In the genomic region with DNA sequence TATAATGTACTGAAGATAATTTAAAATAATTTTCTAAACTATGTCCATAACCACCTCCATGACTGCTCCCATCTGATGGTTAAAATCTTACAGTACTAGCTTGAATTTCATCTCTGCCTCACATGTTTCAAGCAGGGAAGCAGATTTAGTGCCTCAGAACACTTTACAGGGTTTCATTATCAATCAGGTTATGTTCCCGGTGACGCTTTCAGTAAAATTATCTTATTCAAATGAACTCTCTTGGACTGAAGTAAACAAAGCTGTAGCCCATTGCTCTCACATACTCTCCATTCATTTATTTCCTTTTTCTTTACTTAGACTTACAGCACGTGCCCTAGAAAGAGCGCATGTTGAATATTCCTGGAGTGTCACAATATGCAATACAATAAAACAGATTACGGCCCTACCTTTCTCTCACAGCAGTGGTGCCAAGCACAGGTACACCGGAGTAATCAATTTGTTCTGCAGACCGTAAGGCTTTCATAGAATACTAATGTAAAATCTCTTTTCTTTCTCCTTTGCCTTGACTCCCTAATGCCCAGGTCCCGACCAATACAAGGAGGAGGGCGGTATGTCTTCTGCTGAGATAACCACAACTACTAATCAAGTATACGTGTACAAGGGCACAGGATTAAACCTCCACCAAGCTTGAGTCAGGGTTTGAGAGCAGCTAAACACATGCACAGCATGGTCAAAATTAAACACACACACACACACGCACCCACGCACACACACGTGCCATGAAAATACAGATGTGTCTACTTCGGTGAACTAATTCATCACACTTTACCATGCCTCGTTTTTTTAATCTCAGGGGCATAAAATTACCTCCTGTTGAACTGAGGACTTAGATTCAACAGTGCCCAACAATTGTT, we compare ENCODE assay signal across 10 cellular contexts.
A peak's percentile ranks its signal among the peaks of the same experiment; 100 is the strongest.
DNase-seq lines count a peak whose midpoint lies in the region; ATAC-seq, FAIRE-seq and TF ChIP-seq lines count a peak whose summit lies in the region.
"Had no signal": no experiment of that assay in that cellular context is flagged by ENCODE, and none has a peak within 500 bp of the region (broad histone marks: within the 10 kb centered on the region; RNA-seq: fewer than 3 reads in every experiment).

No MANE protein-coding gene starts in this region.

- POLR2A ChIA-PET in PC-9 (lab: Charles Lee; ENCODE audit: unreplicated experiment), result no interaction called here

- H3K36me3 ChIP-seq in pancreas (no peaks in the 10 kb centered on the region), PC-9 (ENCODE audit: low read depth) (peaks cover 16% of the 10 kb centered on the region)

- no TSS peak for BruUV-seq in PC-9 (replicated peaks; lab: Mats Ljungman, UMichigan)

- H3K79me2 ChIP-seq in PC-9 (ENCODE audit: low read depth), result peaks cover 98% of the 10 kb centered on the region

- 42 to 46% methylated on average over 15 of the region's 15 CpGs for WGBS in pancreas, 2 donors

- no peaks in the 10 kb centered on the region for H3K9me2 ChIP-seq in PC-9 (ENCODE audit: insufficient read depth)

- CTCF ChIA-PET in PC-9 (lab: Charles Lee), result no interaction called here

- DNase-seq in NCI-H1417 treated with DMSO at 0.1 percent for 48 hours (lab: John Stamatoyannopoulos, UW), result peak; percentile 61
- DNase-seq in pancreas, result no peak
- DNase-seq in PC-9, result no peak
- no peak for DNase-seq in COLO829 (ENCODE audit: low spot score)
- no peak for DNase-seq in NCI-H187 (lab: John Stamatoyannopoulos, UW)
- DNase-seq in stimulated activated naive CD4-positive, alpha-beta T cell (lab: John Stamatoyannopoulos, UW), result no peak
- DNase-seq: activated effector memory CD4-positive, alpha-beta T cell treated with Interleukin-2 at 50 U/mL for 16 hours; natural killer cell had no signal

- TF ChIP-seq CTCF in pancreas (IDR thresholded peaks at IDR 0.05) (no peak), PC-9 (conservative IDR thresholded peaks at IDR 0.05) (no peak)

- H3K27ac ChIP-seq in pancreas, result no peak overlapping the region
- no peak overlapping the region for H3K27ac ChIP-seq in PC-9

- peaks cover 9% of the 10 kb centered on the region; the same call in 1 of the 2 replicates for H4K20me1 ChIP-seq in PC-9 (ENCODE audit: insufficient read depth)

- H3K4me3 ChIP-seq in pancreas, result no peak overlapping the region
- H3K4me3 ChIP-seq in PC-9, result no peak overlapping the region

- peaks cover 8 to 39% (median 31%) of the 10 kb centered on the region in 3 donors for H3K4me1 ChIP-seq in pancreas
- H3K4me1 ChIP-seq in PC-9 (replicated peaks; ENCODE audit: insufficient read depth), result peaks cover 20% of the 10 kb centered on the region

- intact Hi-C loops in pancreas (cut with DNase I) (no loop called here), PC-9 (cut with micrococcal nuclease; ENCODE audit: unreplicated experiment) (no loop called here)

- no peak overlapping the region for H3K4me2 ChIP-seq in PC-9

- H3K9me3 ChIP-seq in pancreas (no peaks in the 10 kb centered on the region), PC-9 (ENCODE audit: insufficient read depth, low read depth) (no peaks in the 10 kb centered on the region)

- H2AFZ ChIP-seq in PC-9, result no peak overlapping the region

- ATAC-seq in GM18873 (IDR thresholded peaks at IDR 0.05; ENCODE audit: low FRiP score, unreplicated experiment), result peak; percentile 96
- ATAC-seq in HG02678 (IDR thresholded peaks at IDR 0.05; ENCODE audit: unreplicated experiment), result peak; percentile 95
- peak; percentile 27 to 41 (median 29) for ATAC-seq in pancreas
- ATAC-seq: natural killer cell had no signal

- H3K27me3 ChIP-seq in pancreas (no peaks in the 10 kb centered on the region), PC-9 (ENCODE audit: insufficient read depth, low read depth) (no peaks in the 10 kb centered on the region)

- no peak for FAIRE-seq in pancreas (lab: Jason Lieb, UNC)

- H3F3A ChIP-seq in PC-9 (ENCODE audit: insufficient read depth, low read depth), result peaks cover 10% of the 10 kb centered on the region; the same call in 1 of the 2 replicates

Comparison
In these comparisons a context has a peak if more than half of its experiments do, and no peak if none do; other contexts are left out.
1. ATAC-seq: peak in every context shown above with its lines; median percentile 96 in GM18873; 95 in HG02678; 29 in pancreas.